Comparison of ENCODE assay signal across 8 cellular contexts in the genomic region with DNA sequence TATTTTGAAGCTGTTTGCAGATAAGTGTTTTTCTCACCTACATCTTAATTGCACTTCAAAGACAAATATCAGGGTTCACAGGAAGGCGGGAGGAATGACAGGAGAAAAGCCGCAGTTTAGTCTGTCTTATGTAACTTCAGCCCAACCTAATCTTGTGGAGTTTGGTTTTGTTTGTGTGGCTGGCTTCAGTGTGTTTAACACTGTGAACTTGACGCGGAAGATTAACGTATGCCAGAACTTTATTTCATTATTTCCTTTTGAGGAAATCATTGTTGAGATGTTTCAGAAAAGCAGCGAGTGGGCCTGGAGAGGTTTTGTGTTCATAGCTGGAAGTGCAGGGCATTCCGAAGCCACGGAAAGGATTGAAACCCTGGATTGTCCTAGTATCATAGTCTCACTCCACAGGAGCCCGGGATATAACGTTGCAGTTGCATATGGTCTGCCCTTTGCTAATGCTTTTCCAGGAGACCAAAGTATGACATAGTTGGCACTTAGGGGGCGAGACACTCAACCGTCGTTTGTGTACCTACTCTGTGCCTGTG. TPM values are rescaled to one million over a fixed set of nuclear protein-coding genes. Genes with fewer than 3 reads are reported as not detected.
DNase-seq lines count a peak whose midpoint lies in the region; ATAC-seq and TF ChIP-seq lines count a peak whose summit lies in the region.

No MANE protein-coding gene starts in this region.

- 5 to 7% (median 7%) methylated on average over 13 of the region's 13 CpGs for WGBS in ovary, 3 donors

- TF ChIP-seq EP300 in ovary (IDR thresholded peaks at IDR 0.05), result no peak

- no peak overlapping the region for H3K27ac ChIP-seq in SJSA1
- H3K27ac ChIP-seq in ovary, result peak overlapping the region; percentile 82 to 98

- no peaks in the 10 kb centered on the region for H3K27me3 ChIP-seq in SJSA1 (replicated peaks)
- no peaks in the 10 kb centered on the region for H3K27me3 ChIP-seq in ovary

- H3K36me3 ChIP-seq in SJSA1 (peaks cover 10% of the 10 kb centered on the region), ovary (no peaks in the 10 kb centered on the region)

- peaks cover 1% of the 10 kb centered on the region for H3K36me3 Mint-ChIP-seq in activated CD8-positive, alpha-beta memory T cell treated with anti-CD3 and anti-CD28 coated beads, Interleukin-2, amount 10 ng/mL, durations not matched to agents 7 days and 5 days

- no peak overlapping the region for H3K27ac Mint-ChIP-seq in activated CD8-positive, alpha-beta memory T cell treated with anti-CD3 and anti-CD28 coated beads, Interleukin-2, amount 10 ng/mL, durations not matched to agents 7 days and 5 days

- peak overlapping the region; percentile 71 for H3K4me3 Mint-ChIP-seq in activated CD8-positive, alpha-beta memory T cell treated with anti-CD3 and anti-CD28 coated beads, Interleukin-2, amount 10 ng/mL, durations not matched to agents 7 days and 5 days

- no peak for DNase-seq in activated CD8-positive, alpha-beta memory T cell treated with anti-CD3 and anti-CD28 coated beads, Interleukin-2, amount 10 ng/mL, durations not matched to agents 7 days and 5 days
- DNase-seq in activated CD8-positive, alpha-beta memory T cell treated with anti-CD3 and anti-CD28 coated beads, Interleukin-2, amount 50 U/mL, for 4 hours, result no peak
- DNase-seq in SJSA1 (ENCODE audit: low read depth in 1 of 2, low spot score in 2 of 2) (peak in 1 of 2 experiments; percentile 48), fibroblast of mammary gland (ENCODE audit: low read depth) (peak; percentile 33), ovary (peak in 1 of 5 donors; percentile 28), NCI-H187 treated with DMSO at 0.1 percent for 48 hours (lab: John Stamatoyannopoulos, UW) (no peak), HPDE6-E6E7 (ENCODE audit: extremely low spot score) (no peak)

- H3K9me3 Mint-ChIP-seq in activated CD8-positive, alpha-beta memory T cell treated with anti-CD3 and anti-CD28 coated beads, Interleukin-2, amount 10 ng/mL, durations not matched to agents 7 days and 5 days (ENCODE audit: low read depth), result no peaks in the 10 kb centered on the region

- TF ChIP-seq CTCF in fibroblast of mammary gland (conservative IDR thresholded peaks at IDR 0.05; ENCODE audit: control insufficient read depth, insufficient read depth, low read depth, low read length), result no peak
- TF ChIP-seq CTCF in ovary (IDR thresholded peaks at IDR 0.05), result peak in 1 of 3 donors; percentile 7

- intact Hi-C loops in ovary (cut with DNase I), result loop anchor here in 1 of 4 donors (10.0 kb wide), 1 partner anchor 85 kb away; no protein-coding TSS in a partner anchor

- H3K4me3 ChIP-seq in SJSA1 (peak overlapping the region; percentile 98), fibroblast of mammary gland (ENCODE audit: control insufficient read depth, low read depth, low read length) (peak overlapping the region; percentile 58), ovary (peak overlapping the region; percentile 54)

- CTCF ChIA-PET in activated CD8-positive, alpha-beta memory T cell treated with anti-CD3 and anti-CD28 coated beads, Interleukin-2, amount 10 ng/mL, durations not matched to agents 7 days and 5 days (lab: Charles Lee), result no interaction called here

- H3K4me1 Mint-ChIP-seq in activated CD8-positive, alpha-beta memory T cell treated with anti-CD3 and anti-CD28 coated beads, Interleukin-2, amount 10 ng/mL, durations not matched to agents 7 days and 5 days, result peaks cover 26% of the 10 kb centered on the region

- H3K9me3 ChIP-seq in SJSA1 (replicated peaks) (no peaks in the 10 kb centered on the region), ovary (no peaks in the 10 kb centered on the region)

- H3K27me3 Mint-ChIP-seq in activated CD8-positive, alpha-beta memory T cell treated with anti-CD3 and anti-CD28 coated beads, Interleukin-2, amount 10 ng/mL, durations not matched to agents 7 days and 5 days, result peaks cover 54% of the 10 kb centered on the region

- TF ChIP-seq POLR2A in ovary (IDR thresholded peaks at IDR 0.05), result no peak

- no peak for ATAC-seq in activated CD8-positive, alpha-beta memory T cell treated with anti-CD3 and anti-CD28 coated beads, Interleukin-2, amount 10 ng/mL, durations not matched to agents 7 days and 5 days
- no peak for ATAC-seq in GM21576 (IDR thresholded peaks at IDR 0.05; ENCODE audit: unreplicated experiment)

- H3K4me1 ChIP-seq in SJSA1 (replicated peaks) (peaks cover 30% of the 10 kb centered on the region), ovary (ENCODE audit: insufficient read depth) (peaks cover 9% of the 10 kb centered on the region)

RNA-seq across cellular contexts. Expression of a gene that starts 2.0 kb away (rescaled TPM):
- 1 to 10 TPM; 1.1 to 1.2 TPM for total RNA-seq in activated CD8-positive, alpha-beta memory T cell treated with anti-CD3 and anti-CD28 coated beads, Interleukin-2, amount 10 ng/mL, durations not matched to agents 7 days and 5 days
- total RNA-seq in SJSA1 (2014; rRNA removed; shearing (Covaris generic)), result 5.3 and 9.6 TPM in 2 replicates
- 10 to 100 TPM; 19.8 to 36.8 (median 28.7) TPM for total RNA-seq in ovary
- polyA plus RNA-seq in ovary, result 10 to 100 TPM; 13.0 to 15.4 TPM
